ENCODE assay signal across 11 cellular contexts in the genomic region with DNA sequence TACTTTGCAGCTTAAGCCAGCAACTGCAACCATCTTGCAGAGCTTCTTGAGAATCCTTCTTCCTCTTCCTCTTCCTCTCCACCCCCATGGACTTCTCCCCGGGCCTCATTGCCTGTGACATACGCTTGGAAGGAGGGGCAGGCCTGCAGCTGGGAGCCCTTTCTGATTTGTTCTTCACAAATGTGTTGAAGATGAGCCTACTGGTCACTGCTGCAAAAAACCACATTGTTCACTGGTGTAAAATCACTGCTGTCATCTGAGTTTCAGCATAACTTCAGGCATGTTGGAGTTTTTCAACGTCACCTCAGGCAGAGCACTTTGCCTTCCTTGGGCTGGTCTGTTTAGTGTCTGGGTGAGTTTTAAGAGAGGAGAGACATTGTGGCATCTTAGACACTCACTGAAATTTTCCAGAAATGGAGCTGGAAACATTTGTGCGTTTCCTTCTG. TPM values are rescaled to one million over a fixed set of nuclear protein-coding genes. Genes with fewer than 3 reads are reported as not detected.
A peak's percentile ranks its signal among the peaks of the same experiment; 100 is the strongest.
DNase-seq lines count a peak whose midpoint lies in the region; ATAC-seq and TF ChIP-seq lines count a peak whose summit lies in the region.
"Had no signal": no experiment of that assay in that cellular context is flagged by ENCODE, and none has a peak within 500 bp of the region (broad histone marks: within the 10 kb centered on the region; RNA-seq: fewer than 3 reads in every experiment).

No MANE protein-coding gene starts in this region.

- no peak for TF ChIP-seq CTCF in CD14-positive monocyte (IDR thresholded peaks at IDR 0.05)
- no peak for TF ChIP-seq CTCF in OCI-LY3 (IDR thresholded peaks at IDR 0.05; ENCODE audit: low read depth, low read length)
- no peak for TF ChIP-seq CTCF in mesothelial cell of epicardium (IDR thresholded peaks at IDR 0.05; ENCODE audit: unreplicated experiment)
- no peak for TF ChIP-seq CTCF in psoas muscle (IDR thresholded peaks at IDR 0.05)

- H3K27me3 ChIP-seq in OCI-LY3 (ENCODE audit: low read depth, low read length) (no peaks in the 10 kb centered on the region), psoas muscle (ENCODE audit: insufficient read depth in 3 of 3, low read length in 2 of 3) (no peaks in the 10 kb centered on the region)
- H3K27me3 ChIP-seq: right lobe of liver had no signal

- peak overlapping the region; percentile 61 to 79 for H3K4me3 Mint-ChIP-seq in CD14-positive monocyte
- peak overlapping the region; percentile 27 for H3K4me3 Mint-ChIP-seq in dendritic cell treated with granulocyte-macrophage colony-stimulating factor and Interleukin-4, amounts not matched to agents 40 ng/mL and 50 ng/mL, for 4 days
- no peak overlapping the region for H3K4me3 Mint-ChIP-seq in mesothelial cell of epicardium

- no peak overlapping the region for H3K4me3 ChIP-seq in OCI-LY3 (ENCODE audit: low read length)
- no peak overlapping the region for H3K4me3 ChIP-seq in psoas muscle
- H3K4me3 ChIP-seq: right lobe of liver had no signal

- peaks cover 85% of the 10 kb centered on the region for H4K20me1 ChIP-seq in OCI-LY3 (ENCODE audit: insufficient read depth, low read length)

- intact Hi-C loops in CD14-positive monocyte (cut with micrococcal nuclease) (no loop called here), psoas muscle (cut with DNase I) (no loop called here)
- intact Hi-C loops in dendritic cell treated with granulocyte-macrophage colony-stimulating factor and Interleukin-4, amounts not matched to agents 40 ng/mL and 50 ng/mL, for 4 days (cut with micrococcal nuclease), result loop anchor here (10.0 kb wide), 1 partner anchor 573 kb away; no protein-coding TSS in a partner anchor

- H3K27me3 Mint-ChIP-seq in CD14-positive monocyte (ENCODE audit: low read depth in 3 of 3) (no peaks in the 10 kb centered on the region), mesothelial cell of epicardium (ENCODE audit: low read depth) (no peaks in the 10 kb centered on the region)
- no peaks in the 10 kb centered on the region for H3K27me3 Mint-ChIP-seq in dendritic cell treated with granulocyte-macrophage colony-stimulating factor and Interleukin-4, amounts not matched to agents 40 ng/mL and 50 ng/mL, for 4 days

- no peak overlapping the region for H3K27ac ChIP-seq in OCI-LY3 (ENCODE audit: low read length)
- H3K27ac ChIP-seq in psoas muscle, result no peak overlapping the region

- H3K36me3 ChIP-seq in OCI-LY3 (replicated peaks; ENCODE audit: low read depth, low read length) (peaks cover 34% of the 10 kb centered on the region), psoas muscle (ENCODE audit: insufficient read depth in 1 of 2, low read depth in 1 of 2) (no peaks in the 10 kb centered on the region)
- H3K36me3 ChIP-seq: right lobe of liver had no signal

- H3K27ac Mint-ChIP-seq in CD14-positive monocyte (peak overlapping the region; percentile 63 to 92 (median 84)), mesothelial cell of epicardium (peak overlapping the region; percentile 80)
- peak overlapping the region; percentile 88 for H3K27ac Mint-ChIP-seq in dendritic cell treated with granulocyte-macrophage colony-stimulating factor and Interleukin-4, amounts not matched to agents 40 ng/mL and 50 ng/mL, for 4 days

- 67 to 72% (median 69%) methylated on average over 4 of the region's 4 CpGs for WGBS in psoas muscle, 3 donors

- H3K9me3 ChIP-seq in OCI-LY3 (ENCODE audit: insufficient read depth, low read length) (no peaks in the 10 kb centered on the region), psoas muscle (no peaks in the 10 kb centered on the region)
- H3K9me3 ChIP-seq: right lobe of liver had no signal

- H3K36me3 Mint-ChIP-seq in CD14-positive monocyte (peaks cover 13 to 15% of the 10 kb centered on the region in 2 donors), mesothelial cell of epicardium (no peaks in the 10 kb centered on the region)
- H3K36me3 Mint-ChIP-seq in dendritic cell treated with granulocyte-macrophage colony-stimulating factor and Interleukin-4, amounts not matched to agents 40 ng/mL and 50 ng/mL, for 4 days (ENCODE audit: low read depth), result peaks cover 9% of the 10 kb centered on the region

- no peak for ATAC-seq in HG02938 (IDR thresholded peaks at IDR 0.05; ENCODE audit: unreplicated experiment)
- ATAC-seq in HG03196 (IDR thresholded peaks at IDR 0.05; ENCODE audit: unreplicated experiment), result no peak
- no peak for ATAC-seq in psoas muscle

- DNase-seq in CD14-positive monocyte (ENCODE audit: low spot score) (peak; percentile 65), mesothelial cell of epicardium (ENCODE audit: low spot score in 2 of 2, unreplicated experiment in 2 of 2) (no peak), activated gamma-delta T cell treated with Interleukin-2 at 50 U/mL for 16 hours (no peak), psoas muscle (no peak)
- DNase-seq: activated CD4-positive, alpha-beta T cell treated with anti-CD3 and anti-CD28 coated beads, Interleukin-2, amount 50 U/mL, for 1 hour; NCI-H510A treated with DMSO at 0.1 percent for 48 hours had no signal

- H3K4me1 Mint-ChIP-seq in CD14-positive monocyte, result peaks cover 35% of the 10 kb centered on the region
- peaks cover 38% of the 10 kb centered on the region for H3K4me1 Mint-ChIP-seq in dendritic cell treated with granulocyte-macrophage colony-stimulating factor and Interleukin-4, amounts not matched to agents 40 ng/mL and 50 ng/mL, for 4 days (ENCODE audit: low read depth)
- H3K4me1 Mint-ChIP-seq in mesothelial cell of epicardium, result peaks cover 54% of the 10 kb centered on the region

- H3K9ac ChIP-seq in OCI-LY3 (ENCODE audit: low read length), result no peak overlapping the region

- no peak overlapping the region for H2AFZ ChIP-seq in OCI-LY3 (ENCODE audit: low read depth, low read length)

- H3K9me3 Mint-ChIP-seq in CD14-positive monocyte (no peaks in the 10 kb centered on the region), mesothelial cell of epicardium (no peaks in the 10 kb centered on the region)
- no peaks in the 10 kb centered on the region for H3K9me3 Mint-ChIP-seq in dendritic cell treated with granulocyte-macrophage colony-stimulating factor and Interleukin-4, amounts not matched to agents 40 ng/mL and 50 ng/mL, for 4 days

- peaks cover 46% of the 10 kb centered on the region for H3K4me1 ChIP-seq in OCI-LY3 (ENCODE audit: low read length)
- H3K4me1 ChIP-seq in psoas muscle, result peaks cover 25% of the 10 kb centered on the region

- H3K4me2 ChIP-seq in OCI-LY3 (ENCODE audit: low read length), result peak overlapping the region; percentile 20

- H3K79me2 ChIP-seq in OCI-LY3 (ENCODE audit: low read length), result peaks cover 99% of the 10 kb centered on the region

RNA-seq across cellular contexts. Expression of a gene that starts 7.9 kb away (rescaled TPM):
- 10 to 100 TPM in 1 of 2 donors, 1 to 10 TPM in 1; 8.0 to 17.8 TPM for polyA plus RNA-seq in CD14-positive monocyte
- 56.5 to 58.0 TPM (median 57.9 TPM) in 3 replicates for total RNA-seq in mesothelial cell of epicardium
- total RNA-seq in psoas muscle, result 10 to 100 TPM; 14.8 to 25.1 (median 19.0) TPM
- 10 to 100 TPM in 1 of 3 donors, 1 to 10 TPM in 2; 6.6 to 12.5 (median 7.9) TPM for polyA plus RNA-seq in psoas muscle
